In the genomic region with DNA sequence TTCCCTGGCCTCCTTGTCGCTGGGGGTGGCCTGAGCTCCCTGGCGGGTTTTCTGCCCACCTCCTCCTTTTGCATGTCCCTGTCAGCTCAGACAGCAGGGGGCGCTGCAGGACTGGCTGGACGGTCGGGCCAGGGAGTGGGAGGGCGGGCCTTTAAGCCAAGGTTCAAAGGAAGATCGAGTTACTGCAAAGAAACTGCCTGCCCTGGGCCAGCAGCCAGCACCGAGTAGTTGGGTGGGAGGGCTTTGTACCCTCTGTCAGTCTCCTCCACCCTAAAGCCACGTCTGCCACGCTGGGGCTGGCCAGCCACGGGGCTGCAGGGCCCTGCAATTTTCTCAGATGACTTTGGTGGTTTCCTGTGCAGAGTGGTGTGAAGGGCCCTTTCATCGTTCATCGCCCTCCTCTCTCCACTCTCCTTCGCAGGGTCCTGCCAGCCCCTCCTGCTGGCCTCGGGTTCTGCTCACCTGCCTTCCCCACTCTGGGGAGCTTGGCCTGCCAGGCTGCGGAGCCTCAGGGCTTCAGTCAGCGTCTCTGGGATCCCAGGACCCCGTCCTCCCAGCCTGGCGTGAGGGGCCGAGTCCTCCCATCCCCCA, we compare ENCODE assay signal across 8 cellular contexts. TPM values are rescaled to one million over a fixed set of nuclear protein-coding genes. Genes with fewer than 3 reads are reported as not detected.
DNase-seq lines count a peak whose midpoint lies in the region; ATAC-seq, FAIRE-seq and TF ChIP-seq lines count a peak whose summit lies in the region.

No MANE protein-coding gene starts in this region.

- no peaks in the 10 kb centered on the region for H3K9me3 Mint-ChIP-seq in WTC11

- H3K36me3 Mint-ChIP-seq in WTC11, result no peaks in the 10 kb centered on the region

- H3K4me3 Mint-ChIP-seq in WTC11, result no peak overlapping the region

- H3K4me3 ChIP-seq in bronchial epithelial cell (ENCODE audit: low read depth, low read length), result no peak overlapping the region

- no peak overlapping the region for H3K27ac Mint-ChIP-seq in WTC11

- peak; percentile 75 for DNase-seq in COR-L47 (lab: John Stamatoyannopoulos, UW)
- DNase-seq in HEK293T (ENCODE audit: extremely low spot score), result peak; percentile 94
- DNase-seq in NCI-H2196 (lab: John Stamatoyannopoulos, UW; ENCODE audit: unreplicated experiment), result peak; percentile 88
- DNase-seq in WTC11 (ENCODE audit: low spot score), result peak; percentile 98
- DNase-seq in bronchial epithelial cell (ENCODE audit: low read depth), result peak; percentile 50
- peak; percentile 72 for DNase-seq in iris pigment epithelial cell (ENCODE audit: low read depth)
- peak; percentile 57 for DNase-seq in smooth muscle cell of the brain vasculature (ENCODE audit: low read depth, low spot score)

- no peaks in the 10 kb centered on the region for H3K27me3 ChIP-seq in bronchial epithelial cell (ENCODE audit: control insufficient read depth, insufficient read depth, low read length)

- POLR2A ChIA-PET in HEK293T (lab: Yijun Ruan, JAX) (interaction anchor here (0.8 to 1.1 kb wide), 4 partner anchors 9 to 76 kb away, joined by 3 to 6 read pairs (median 4); no protein-coding TSS in a partner anchor), WTC11 (lab: Charles Lee) (interaction anchor here (0.8 to 2.3 kb wide), 4 partner anchors 53 to 87 kb away, joined by 3 to 14 read pairs (median 3); a partner anchor contains a TSS)

- no peaks in the 10 kb centered on the region; the same call in 1 of the 2 replicates for H3K27me3 Mint-ChIP-seq in WTC11 (ENCODE audit: low read depth)

- CTCF ChIA-PET in HEK293T (lab: Yijun Ruan, JAX) (interaction anchor here (0.5 to 5.3 kb wide), 23 partner anchors 9 to 224 kb away, joined by 3 to 32 read pairs (median 4); a partner anchor contains a TSS), WTC11 (lab: Charles Lee) (interaction anchor here (0.6 to 4.6 kb wide), 82 partner anchors 9 to 813 kb away, joined by 3 to 138 read pairs (median 5); a partner anchor contains a TSS)

- TF ChIP-seq CTCF in WTC11 (IDR thresholded peaks at IDR 0.05) (peak; percentile 94), bronchial epithelial cell (IDR thresholded peaks at IDR 0.05; ENCODE audit: insufficient read depth, low read length, severe bottlenecking) (peak; percentile 91)

- ATAC-seq in WTC11 (peak; percentile 93), HG02884 (IDR thresholded peaks at IDR 0.05; ENCODE audit: unreplicated experiment) (no peak)

- FAIRE-seq in bronchial epithelial cell (lab: Jason Lieb, UNC), result no peak

- H3K36me3 ChIP-seq in bronchial epithelial cell (ENCODE audit: control insufficient read depth, insufficient read depth, low read length), result no peaks in the 10 kb centered on the region

- peaks cover 13% of the 10 kb centered on the region for H3K4me1 Mint-ChIP-seq in WTC11

TF ChIP-seq in HEK293T, 16 proteins besides CTCF, POLR2A, EP300 and RAD21:
- no peak for TF ChIP-seq FOXA1 (IDR thresholded peaks at IDR 0.05)

TF ChIP-seq in WTC11, 78 proteins besides CTCF, POLR2A, EP300 and RAD21:
- TF ChIP-seq SP1 (CRISPR knock-in tag; conservative IDR thresholded peaks at IDR 0.05), result peak; percentile 76
- TF ChIP-seq, protein P1, sequence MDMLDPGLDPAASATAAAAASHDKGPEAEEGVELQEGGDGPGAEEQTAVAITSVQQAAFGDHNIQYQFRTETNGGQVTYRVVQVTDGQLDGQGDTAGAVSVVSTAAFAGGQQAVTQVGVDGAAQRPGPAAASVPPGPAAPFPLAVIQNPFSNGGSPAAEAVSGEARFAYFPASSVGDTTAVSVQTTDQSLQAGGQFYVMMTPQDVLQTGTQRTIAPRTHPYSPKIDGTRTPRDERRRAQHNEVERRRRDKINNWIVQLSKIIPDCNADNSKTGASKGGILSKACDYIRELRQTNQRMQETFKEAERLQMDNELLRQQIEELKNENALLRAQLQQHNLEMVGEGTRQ (CRISPR knock-in tag; IDR thresholded peaks at IDR 0.05), result no peak
- TF ChIP-seq, protein P2, sequence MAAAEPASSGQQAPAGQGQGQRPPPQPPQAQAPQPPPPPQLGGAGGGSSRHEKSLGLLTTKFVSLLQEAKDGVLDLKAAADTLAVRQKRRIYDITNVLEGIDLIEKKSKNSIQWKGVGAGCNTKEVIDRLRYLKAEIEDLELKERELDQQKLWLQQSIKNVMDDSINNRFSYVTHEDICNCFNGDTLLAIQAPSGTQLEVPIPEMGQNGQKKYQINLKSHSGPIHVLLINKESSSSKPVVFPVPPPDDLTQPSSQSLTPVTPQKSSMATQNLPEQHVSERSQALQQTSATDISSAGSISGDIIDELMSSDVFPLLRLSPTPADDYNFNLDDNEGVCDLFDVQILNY (CRISPR knock-in tag; IDR thresholded peaks at IDR 0.05), result no peak
- no peak for TF ChIP-seq RORB (CRISPR knock-in tag; IDR thresholded peaks at IDR 0.05)
- TF ChIP-seq EMX1 (CRISPR knock-in tag; IDR thresholded peaks at IDR 0.05), result no peak
- peak; percentile 36; the same call in 1 of the 2 replicates for TF ChIP-seq GABPB1 (CRISPR knock-in tag; IDR thresholded peaks at IDR 0.05)
- TF ChIP-seq TP53 (CRISPR knock-in tag; IDR thresholded peaks at IDR 0.05), result no peak
- TF ChIP-seq, protein P3, sequence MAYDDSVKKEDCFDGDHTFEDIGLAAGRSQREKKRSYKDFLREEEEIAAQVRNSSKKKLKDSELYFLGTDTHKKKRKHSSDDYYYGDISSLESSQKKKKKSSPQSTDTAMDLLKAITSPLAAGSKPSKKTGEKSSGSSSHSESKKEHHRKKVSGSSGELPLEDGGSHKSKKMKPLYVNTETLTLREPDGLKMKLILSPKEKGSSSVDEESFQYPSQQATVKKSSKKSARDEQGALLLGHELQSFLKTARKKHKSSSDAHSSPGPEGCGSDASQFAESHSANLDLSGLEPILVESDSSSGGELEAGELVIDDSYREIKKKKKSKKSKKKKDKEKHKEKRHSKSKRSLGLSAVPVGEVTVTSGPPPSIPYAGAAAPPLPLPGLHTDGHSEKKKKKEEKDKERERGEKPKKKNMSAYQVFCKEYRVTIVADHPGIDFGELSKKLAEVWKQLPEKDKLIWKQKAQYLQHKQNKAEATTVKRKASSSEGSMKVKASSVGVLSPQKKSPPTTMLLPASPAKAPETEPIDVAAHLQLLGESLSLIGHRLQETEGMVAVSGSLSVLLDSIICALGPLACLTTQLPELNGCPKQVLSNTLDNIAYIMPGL (CRISPR knock-in tag; IDR thresholded peaks at IDR 0.05), result 0 out of 2 replicates have a peak, but pooled peaks have one; percentile 48
TF ChIP-seq in WTC11: peak in this region for 3.

RNA-seq across cellular contexts. Expression of a gene that starts 12.3 kb away (rescaled TPM):
- total RNA-seq in WTC11 (2021), result 0.25 to 0.73 TPM in 2 of 3 replicates, not detected in the other
- not detected in 2 replicates for total RNA-seq in bronchial epithelial cell

RNA-seq across cellular contexts. Expression of a gene that starts 17.9 kb away (rescaled TPM):
- total RNA-seq in WTC11 (2021) (0.94 to 2.1 TPM (median 2.0 TPM) in 3 replicates), bronchial epithelial cell (not detected in 2 replicates)

RNA-seq across cellular contexts. Expression of a gene that starts 52.3 kb away (rescaled TPM):
- total RNA-seq in WTC11 (2021) (19.6 to 20.7 TPM (median 20.6 TPM) in 3 replicates), bronchial epithelial cell (15.4 and 15.5 TPM in 2 replicates)

RNA-seq across cellular contexts. Expression of a gene that starts 53.6 kb away (rescaled TPM):
- total RNA-seq in WTC11 (2021) (0.44 to 0.80 TPM (median 0.60 TPM) in 3 replicates), bronchial epithelial cell (not detected in 2 replicates)
